ENCODE assay signal across 23 cellular contexts in genomic region chr11:67309661-67310061, GRCh38. TPM values are rescaled to one million over a fixed set of nuclear protein-coding genes. Genes with fewer than 3 reads are reported as not detected.
DNase-seq lines count a peak whose midpoint lies in the region; ATAC-seq and TF ChIP-seq lines count a peak whose summit lies in the region.
"Had no signal": no experiment of that assay in that cellular context is flagged by ENCODE, and none has a peak within 500 bp of the region (broad histone marks: within the 10 kb centered on the region; RNA-seq: fewer than 3 reads in every experiment).

No MANE protein-coding gene starts in this region.

- POLR2A ChIA-PET in activated CD4-positive, alpha-beta T cell treated with anti-CD3 and anti-CD28 coated beads, Interleukin-2, amount 10 ng/mL, durations not matched to agents 7 days and 5 days (lab: Charles Lee): no interaction called here

- WGBS in neuronal stem cell (ENCODE audit: extremely low coverage in 2 of 2, insufficient read length in 2 of 2, insufficient replicate concordance in 1 of 2), 2 donors: no CpG with 5 or more reads among the region's 14 CpGs
- WGBS in urinary bladder: 92% methylated on average over 14 of the region's 14 CpGs

- no peak overlapping the region for H2BK15ac ChIP-seq in neuronal stem cell (ENCODE audit: low read length)

- peaks cover 0 to 5% (median 0%) of the 10 kb centered on the region in 3 experiments for H3K27me3 ChIP-seq in neuronal stem cell (ENCODE audit: control insufficient read depth in 3 of 3, insufficient read depth in 3 of 3, low read depth in 1 of 3, low read length in 3 of 3)
- H3K27me3 ChIP-seq: brain microvascular endothelial cell, ovary, Peyer's patch, SJSA1 had no signal

- no peak overlapping the region for H3K4ac ChIP-seq in neuronal stem cell (ENCODE audit: low read length)

- H3K4me1 Mint-ChIP-seq in activated CD4-positive, alpha-beta T cell treated with anti-CD3 and anti-CD28 coated beads, Interleukin-2, amount 10 ng/mL, durations not matched to agents 7 days and 5 days: peaks cover 29% of the 10 kb centered on the region
- peaks cover 34% of the 10 kb centered on the region for H3K4me1 Mint-ChIP-seq in central memory CD8-positive, alpha-beta T cell
- peaks cover 13% of the 10 kb centered on the region for H3K4me1 Mint-ChIP-seq in activated naive CD8-positive, alpha-beta T cell treated with anti-CD3 and anti-CD28 coated beads for 36 hours
- peaks cover 31% of the 10 kb centered on the region for H3K4me1 Mint-ChIP-seq in Calu3 (ENCODE audit: low read depth, unreplicated experiment)

- peaks cover 0 to 2% of the 10 kb centered on the region in 2 donors for H3K9me3 ChIP-seq in neuronal stem cell (replicated peaks in 1 of 2; ENCODE audit: control insufficient read depth in 2 of 2, insufficient read depth in 1 of 2, low read depth in 1 of 2, low read length in 2 of 2)
- H3K9me3 ChIP-seq: mucosa of descending colon, ovary, Peyer's patch, SJSA1 had no signal

- no peak overlapping the region for H4K91ac ChIP-seq in neuronal stem cell (ENCODE audit: low read depth, low read length, poor library complexity)

- H3K79me1 ChIP-seq in neuronal stem cell (ENCODE audit: low read depth, low read length): peaks cover 2% of the 10 kb centered on the region

- ATAC-seq in central memory CD8-positive, alpha-beta T cell (replicated peaks; ENCODE audit: extremely low read depth, poor library complexity, severe bottlenecking): no peak
- ATAC-seq in GM21423 (IDR thresholded peaks at IDR 0.05; ENCODE audit: unreplicated experiment): no peak
- ATAC-seq: activated T-cell treated with anti-CD3 and anti-CD28 coated beads, Interleukin-2, amount 50 U/mL, for 4 hours; CD8-positive, alpha-beta T cell; mucosa of descending colon; natural killer cell treated with Interleukin-12 subunit alpha and Interleukin-12 subunit beta and Interleukin-15 and Interleukin-18, amount 100 ng/mL, for 72 hours had no signal

- H3K4me3 ChIP-seq in neuronal stem cell (ENCODE audit: low read length in 2 of 2) (peak overlapping the region in 1 of 2 donors; percentile 39), urinary bladder (ENCODE audit: low read depth, low read length) (no peak overlapping the region)
- H3K4me3 ChIP-seq: mucosa of descending colon, ovary, Peyer's patch, SJSA1 had no signal

- H3K36me3 ChIP-seq in neuronal stem cell (replicated peaks in 1 of 2; ENCODE audit: control insufficient read depth in 2 of 2, insufficient read depth in 2 of 2, low read length in 2 of 2) (no peaks in the 10 kb centered on the region), urinary bladder (ENCODE audit: insufficient read depth) (peaks cover 1% of the 10 kb centered on the region)
- H3K36me3 ChIP-seq: ovary had no signal

- no peak overlapping the region for H2BK5ac ChIP-seq in neuronal stem cell (ENCODE audit: low read length)

- no peak overlapping the region for H3K27ac ChIP-seq in neuronal stem cell (replicated peaks; ENCODE audit: low read length)
- peak overlapping the region; percentile 5 for H3K27ac ChIP-seq in urinary bladder (ENCODE audit: low read depth)
- H3K27ac ChIP-seq: brain microvascular endothelial cell, ovary, Peyer's patch, SJSA1 had no signal

- TF ChIP-seq CTCF in Calu3 (IDR thresholded peaks at IDR 0.05; ENCODE audit: unreplicated experiment): no peak

- DNase-seq in activated CD4-positive, alpha-beta T cell treated with anti-CD3 and anti-CD28 coated beads, Interleukin-2, amount 10 ng/mL, durations not matched to agents 7 days and 5 days: no peak
- no peak for DNase-seq in activated CD4-positive, alpha-beta T cell treated with anti-CD3 and anti-CD28 coated beads, Interleukin-2, amount 50 U/mL, for 4 hours
- DNase-seq in central memory CD8-positive, alpha-beta T cell (ENCODE audit: low spot score in 2 of 2): no peak
- DNase-seq in neuronal stem cell (ENCODE audit: low spot score): no peak
- DNase-seq in activated naive CD8-positive, alpha-beta T cell treated with anti-CD3 and anti-CD28 coated beads for 36 hours: no peak
- DNase-seq in Calu3: no peak
- DNase-seq: activated CD4-positive, CD25-positive, alpha-beta regulatory T cell treated with anti-CD3 and anti-CD28 coated beads, Interleukin-2, amount 50 U/mL, for 72 hours; activated naive CD4-positive, alpha-beta T cell treated with anti-CD3 and anti-CD28 coated beads for 36 hours; activated T-cell treated with anti-CD3 and anti-CD28 coated beads, Interleukin-2, amount 50 U/mL, for 4 hours; brain microvascular endothelial cell; CD8-positive, alpha-beta T cell; H7; kidney; NCI-H1092 treated with DMSO at 0.1 percent for 48 hours; NCI-H187; NCI-H526; ovary had no signal

- peak overlapping the region; percentile 46 for H3K27ac Mint-ChIP-seq in activated CD4-positive, alpha-beta T cell treated with anti-CD3 and anti-CD28 coated beads, Interleukin-2, amount 10 ng/mL, durations not matched to agents 7 days and 5 days
- peak overlapping the region; percentile 74 for H3K27ac Mint-ChIP-seq in central memory CD8-positive, alpha-beta T cell (ENCODE audit: low read depth)
- no peak overlapping the region for H3K27ac Mint-ChIP-seq in activated naive CD8-positive, alpha-beta T cell treated with anti-CD3 and anti-CD28 coated beads for 36 hours
- H3K27ac Mint-ChIP-seq in Calu3 (ENCODE audit: unreplicated experiment): no peak overlapping the region
- H3K27ac Mint-ChIP-seq: activated naive CD4-positive, alpha-beta T cell treated with anti-CD3 and anti-CD28 coated beads for 36 hours; CD8-positive, alpha-beta T cell; natural killer cell treated with Interleukin-12 subunit alpha and Interleukin-12 subunit beta and Interleukin-15 and Interleukin-18, amount 100 ng/mL, for 72 hours had no signal

- H2AFZ ChIP-seq in neuronal stem cell (ENCODE audit: low read length): no peak overlapping the region

- no peak overlapping the region for H3K23ac ChIP-seq in neuronal stem cell (ENCODE audit: low read depth, low read length, poor library complexity)

- H3K18ac ChIP-seq in neuronal stem cell (ENCODE audit: low read length): no peak overlapping the region

- no peaks in the 10 kb centered on the region for H3K4me1 ChIP-seq in neuronal stem cell (ENCODE audit: control insufficient read depth in 2 of 2, insufficient read depth in 1 of 2, low read depth in 1 of 2, low read length in 2 of 2)
- H3K4me1 ChIP-seq in urinary bladder (ENCODE audit: insufficient read depth): no peaks in the 10 kb centered on the region

- H3K9me3 Mint-ChIP-seq in activated CD4-positive, alpha-beta T cell treated with anti-CD3 and anti-CD28 coated beads, Interleukin-2, amount 10 ng/mL, durations not matched to agents 7 days and 5 days: no peaks in the 10 kb centered on the region
- no peaks in the 10 kb centered on the region for H3K9me3 Mint-ChIP-seq in central memory CD8-positive, alpha-beta T cell
- no peaks in the 10 kb centered on the region for H3K9me3 Mint-ChIP-seq in activated naive CD8-positive, alpha-beta T cell treated with anti-CD3 and anti-CD28 coated beads for 36 hours
- H3K9me3 Mint-ChIP-seq in Calu3 (ENCODE audit: low read depth, unreplicated experiment): no peaks in the 10 kb centered on the region
- H3K9me3 Mint-ChIP-seq: activated naive CD4-positive, alpha-beta T cell treated with anti-CD3 and anti-CD28 coated beads for 36 hours; activated T-cell treated with anti-CD3 and anti-CD28 coated beads, Interleukin-2, amount 50 U/mL, for 4 hours; CD8-positive, alpha-beta T cell; natural killer cell treated with Interleukin-12 subunit alpha and Interleukin-12 subunit beta and Interleukin-15 and Interleukin-18, amount 100 ng/mL, for 72 hours had no signal

- no peak overlapping the region for H2BK120ac ChIP-seq in neuronal stem cell (ENCODE audit: low read depth, low read length)

- H4K8ac ChIP-seq in neuronal stem cell (ENCODE audit: low read depth, low read length): no peak overlapping the region

- intact Hi-C loops in Calu3 (cut with micrococcal nuclease; ENCODE audit: unreplicated experiment): no loop called here

- no peak overlapping the region for H2AK5ac ChIP-seq in neuronal stem cell (ENCODE audit: low read depth, low read length)

- H3K4me3 Mint-ChIP-seq in activated CD4-positive, alpha-beta T cell treated with anti-CD3 and anti-CD28 coated beads, Interleukin-2, amount 10 ng/mL, durations not matched to agents 7 days and 5 days: no peak overlapping the region
- no peak overlapping the region for H3K4me3 Mint-ChIP-seq in central memory CD8-positive, alpha-beta T cell
- no peak overlapping the region for H3K4me3 Mint-ChIP-seq in activated naive CD8-positive, alpha-beta T cell treated with anti-CD3 and anti-CD28 coated beads for 36 hours
- no peak overlapping the region for H3K4me3 Mint-ChIP-seq in Calu3 (ENCODE audit: low read depth, unreplicated experiment)
- H3K4me3 Mint-ChIP-seq: activated naive CD4-positive, alpha-beta T cell treated with anti-CD3 and anti-CD28 coated beads for 36 hours; activated T-cell treated with anti-CD3 and anti-CD28 coated beads, Interleukin-2, amount 50 U/mL, for 4 hours; CD8-positive, alpha-beta T cell; natural killer cell treated with Interleukin-12 subunit alpha and Interleukin-12 subunit beta and Interleukin-15 and Interleukin-18, amount 100 ng/mL, for 72 hours had no signal

- no peak overlapping the region for H3K4me2 ChIP-seq in neuronal stem cell (ENCODE audit: insufficient read depth, low read length, poor library complexity, severe bottlenecking)

- peak overlapping the region; percentile 17 for H3K9ac ChIP-seq in neuronal stem cell (ENCODE audit: low read depth, low read length, poor library complexity)

- CTCF ChIA-PET in activated CD4-positive, alpha-beta T cell treated with anti-CD3 and anti-CD28 coated beads, Interleukin-2, amount 10 ng/mL, durations not matched to agents 7 days and 5 days (lab: Charles Lee): interaction anchor here (1.0 kb wide), 1 partner anchor 45 kb away, joined by 4 read pairs; no protein-coding TSS in a partner anchor
- CTCF ChIA-PET in Calu3 (lab: Charles Lee): interaction anchor here (0.6 kb wide), 1 partner anchor 36 kb away, joined by 3 read pairs; no protein-coding TSS in a partner anchor

- H3K27me3 Mint-ChIP-seq in activated CD4-positive, alpha-beta T cell treated with anti-CD3 and anti-CD28 coated beads, Interleukin-2, amount 10 ng/mL, durations not matched to agents 7 days and 5 days: no peaks in the 10 kb centered on the region
- H3K27me3 Mint-ChIP-seq in central memory CD8-positive, alpha-beta T cell: no peaks in the 10 kb centered on the region
- H3K27me3 Mint-ChIP-seq in activated naive CD8-positive, alpha-beta T cell treated with anti-CD3 and anti-CD28 coated beads for 36 hours: no peaks in the 10 kb centered on the region
- H3K27me3 Mint-ChIP-seq in Calu3 (ENCODE audit: unreplicated experiment): no peaks in the 10 kb centered on the region
- H3K27me3 Mint-ChIP-seq: natural killer cell treated with Interleukin-12 subunit alpha and Interleukin-12 subunit beta and Interleukin-15 and Interleukin-18, amount 100 ng/mL, for 72 hours had no signal

- H3K14ac ChIP-seq in neuronal stem cell (ENCODE audit: low read length): peak overlapping the region; percentile 56

- no TSS peak for BruUV-seq in Calu3 (replicated peaks; lab: Mats Ljungman, UMichigan)

- peak overlapping the region; percentile 3 for H2BK12ac ChIP-seq in neuronal stem cell (ENCODE audit: low read length)

- H3K36me3 Mint-ChIP-seq in activated CD4-positive, alpha-beta T cell treated with anti-CD3 and anti-CD28 coated beads, Interleukin-2, amount 10 ng/mL, durations not matched to agents 7 days and 5 days (ENCODE audit: low read depth): no peaks in the 10 kb centered on the region
- H3K36me3 Mint-ChIP-seq in central memory CD8-positive, alpha-beta T cell (ENCODE audit: insufficient read depth): peaks cover 4% of the 10 kb centered on the region
- H3K36me3 Mint-ChIP-seq in activated naive CD8-positive, alpha-beta T cell treated with anti-CD3 and anti-CD28 coated beads for 36 hours: no peaks in the 10 kb centered on the region
- H3K36me3 Mint-ChIP-seq in Calu3 (ENCODE audit: insufficient read depth, unreplicated experiment): peaks cover 62% of the 10 kb centered on the region
- H3K36me3 Mint-ChIP-seq: natural killer cell treated with Interleukin-12 subunit alpha and Interleukin-12 subunit beta and Interleukin-15 and Interleukin-18, amount 100 ng/mL, for 72 hours had no signal

RNA-seq across cellular contexts. Expression of gene SSH3, which starts 6.3 kb away (rescaled TPM):
- total RNA-seq in activated CD4-positive, alpha-beta T cell treated with anti-CD3 and anti-CD28 coated beads, Interleukin-2, amount 10 ng/mL, durations not matched to agents 7 days and 5 days: 1 to 10 TPM; 8.2 to 9.6 TPM
- 28.5 TPM for polyA plus RNA-seq in neuronal stem cell (2013, experiment 1 of 2)
- polyA plus RNA-seq in neuronal stem cell (2013, experiment 2 of 2): 34.0 TPM
- total RNA-seq in urinary bladder: 23.6 TPM
- 52.7 TPM for polyA plus RNA-seq in urinary bladder
- total RNA-seq in activated naive CD8-positive, alpha-beta T cell treated with anti-CD3 and anti-CD28 coated beads for 36 hours: 1 to 10 TPM; 4.6 to 4.7 TPM
- 73.0 and 84.3 TPM in 2 replicates for total RNA-seq in Calu3 (2022)

RNA-seq across cellular contexts. Expression of gene ANKRD13D, which starts 20.6 kb away (rescaled TPM):
- 100 to 1,000 TPM; 135 to 194 TPM for total RNA-seq in activated CD4-positive, alpha-beta T cell treated with anti-CD3 and anti-CD28 coated beads, Interleukin-2, amount 10 ng/mL, durations not matched to agents 7 days and 5 days
- 23.9 TPM for polyA plus RNA-seq in neuronal stem cell (2013, experiment 1 of 2)
- 22.5 TPM for polyA plus RNA-seq in neuronal stem cell (2013, experiment 2 of 2)
- total RNA-seq in urinary bladder (25.2 TPM), Calu3 (2022) (50.8 and 58.5 TPM in 2 replicates)
- polyA plus RNA-seq in urinary bladder: 44.0 TPM
- 10 to 100 TPM; 52.0 to 55.7 TPM for total RNA-seq in activated naive CD8-positive, alpha-beta T cell treated with anti-CD3 and anti-CD28 coated beads for 36 hours

RNA-seq across cellular contexts. Expression of gene GRK2, which starts 43.4 kb away (rescaled TPM):
- total RNA-seq in activated CD4-positive, alpha-beta T cell treated with anti-CD3 and anti-CD28 coated beads, Interleukin-2, amount 10 ng/mL, durations not matched to agents 7 days and 5 days: 100 to 1,000 TPM; 306 to 324 TPM
- polyA plus RNA-seq in neuronal stem cell (2013, experiment 1 of 2): 33.4 TPM
- polyA plus RNA-seq in neuronal stem cell (2013, experiment 2 of 2): 33.1 TPM
- total RNA-seq in urinary bladder: 21.1 TPM
- 66.3 TPM for polyA plus RNA-seq in urinary bladder
- total RNA-seq in activated naive CD8-positive, alpha-beta T cell treated with anti-CD3 and anti-CD28 coated beads for 36 hours: 100 to 1,000 TPM; 211 to 219 TPM
- total RNA-seq in Calu3 (2022): 69.8 and 71.3 TPM in 2 replicates

RNA-seq across cellular contexts. Expression of gene POLD4, which starts 43.7 kb away (rescaled TPM):
- total RNA-seq in activated CD4-positive, alpha-beta T cell treated with anti-CD3 and anti-CD28 coated beads, Interleukin-2, amount 10 ng/mL, durations not matched to agents 7 days and 5 days: 10 to 100 TPM; 52.7 to 53.7 TPM
- polyA plus RNA-seq in neuronal stem cell (2013, experiment 1 of 2): 11.9 TPM
- 10.9 TPM for polyA plus RNA-seq in neuronal stem cell (2013, experiment 2 of 2)
- total RNA-seq in urinary bladder: 8.8 TPM
- polyA plus RNA-seq in urinary bladder: 157 TPM
- 10 to 100 TPM; 28.5 to 28.6 TPM for total RNA-seq in activated naive CD8-positive, alpha-beta T cell treated with anti-CD3 and anti-CD28 coated beads for 36 hours
- 95.1 and 119 TPM in 2 replicates for total RNA-seq in Calu3 (2022)

Comparison
In these comparisons a context has a peak if more than half of its experiments do, and no peak if none do; other contexts are left out.
1. H3K27ac Mint-ChIP-seq: peak in activated CD4-positive, alpha-beta T cell treated with anti-CD3 and anti-CD28 coated beads, Interleukin-2, amount 10 ng/mL, durations not matched to agents 7 days and 5 days (single experiment) and central memory CD8-positive, alpha-beta T cell (single experiment); none in activated naive CD8-positive, alpha-beta T cell treated with anti-CD3 and anti-CD28 coated beads for 36 hours (single experiment) and Calu3 (single experiment).